ENCODE assay signal across 9 cellular contexts in genomic region chr5:141635646-141636045, GRCh38. TPM values are rescaled to one million over a fixed set of nuclear protein-coding genes. Genes with fewer than 3 reads are reported as not detected.
DNase-seq lines count a peak whose midpoint lies in the region; ATAC-seq and TF ChIP-seq lines count a peak whose summit lies in the region.
"Had no signal": no experiment of that assay in that cellular context is flagged by ENCODE, and none has a peak within 500 bp of the region (broad histone marks: within the 10 kb centered on the region; RNA-seq: fewer than 3 reads in every experiment).

No MANE protein-coding gene starts in this region.

- H3F3A ChIP-seq in DOHH2 (ENCODE audit: control insufficient read depth, insufficient read depth) = peaks cover 6% of the 10 kb centered on the region

- ATAC-seq in HG02610 (IDR thresholded peaks at IDR 0.05; ENCODE audit: unreplicated experiment) = no peak
- ATAC-seq in GM18517 (IDR thresholded peaks at IDR 0.05; ENCODE audit: unreplicated experiment) = no peak

- H3K4me3 ChIP-seq in DOHH2 (ENCODE audit: low read length) (peak overlapping the region; percentile 96), SJCRH30 (peak overlapping the region; percentile 76), esophagus (ENCODE audit: low read depth in 1 of 2, low read length in 2 of 2) (peak overlapping the region; percentile 84 to 96), prostate gland (peak overlapping the region; percentile 56 to 87)

- no peaks in the 10 kb centered on the region for H3K9me2 ChIP-seq in DOHH2 (replicated peaks; ENCODE audit: control insufficient read depth, low read length)

- no peaks in the 10 kb centered on the region for H3K27me3 ChIP-seq in DOHH2 (ENCODE audit: control insufficient read depth, low read length)
- H3K27me3 ChIP-seq in SJCRH30 = no peaks in the 10 kb centered on the region; the same call in 1 of the 2 replicates
- H3K27me3 ChIP-seq in esophagus (ENCODE audit: control insufficient read depth in 1 of 2, insufficient read depth in 2 of 2, low read length in 2 of 2) = no peaks in the 10 kb centered on the region
- H3K27me3 ChIP-seq in prostate gland (replicated peaks; ENCODE audit: insufficient read depth) = no peaks in the 10 kb centered on the region

- H3K36me3 ChIP-seq in DOHH2 (ENCODE audit: control insufficient read depth, low read length) (peaks cover 72% of the 10 kb centered on the region), SJCRH30 (peaks cover 6% of the 10 kb centered on the region), esophagus (ENCODE audit: control insufficient read depth in 2 of 2, insufficient read depth in 2 of 2, low read length in 1 of 2) (peaks cover 0 to 4% of the 10 kb centered on the region in 2 donors), prostate gland (no peaks in the 10 kb centered on the region)

- peaks cover 72% of the 10 kb centered on the region for H3K79me2 ChIP-seq in DOHH2 (ENCODE audit: control insufficient read depth, low read length)

- no peak for TF ChIP-seq POLR2A in prostate gland (IDR thresholded peaks at IDR 0.05)

- peaks cover 36% of the 10 kb centered on the region for H3K4me1 ChIP-seq in DOHH2 (ENCODE audit: control insufficient read depth, low read length)
- no peaks in the 10 kb centered on the region for H3K4me1 ChIP-seq in SJCRH30
- peaks cover 4 to 13% of the 10 kb centered on the region in 2 donors for H3K4me1 ChIP-seq in esophagus (ENCODE audit: control insufficient read depth in 2 of 2, insufficient read depth in 2 of 2, low read length in 1 of 2)
- H3K4me1 ChIP-seq in prostate gland (replicated peaks) = peaks cover 13% of the 10 kb centered on the region

- no peaks in the 10 kb centered on the region for H3K9me3 ChIP-seq in DOHH2 (ENCODE audit: control insufficient read depth, insufficient read depth, low read length)
- H3K9me3 ChIP-seq in SJCRH30 (replicated peaks) = no peaks in the 10 kb centered on the region
- H3K9me3 ChIP-seq in esophagus (ENCODE audit: control insufficient read depth in 2 of 2, insufficient read depth in 1 of 2, low read depth in 1 of 2, low read length in 1 of 2) = no peaks in the 10 kb centered on the region
- no peaks in the 10 kb centered on the region for H3K9me3 ChIP-seq in prostate gland

- H4K20me1 ChIP-seq in DOHH2 (ENCODE audit: control insufficient read depth, insufficient read depth, low read depth, low read length) = peaks cover 21% of the 10 kb centered on the region; the same call in 1 of the 2 replicates

- 55 to 58% methylated on average over 7 of the region's 7 CpGs for WGBS in esophagus, 2 donors
- WGBS in prostate gland = 43% methylated on average over 7 of the region's 7 CpGs

- no peak for DNase-seq in SJCRH30
- no peak for DNase-seq in prostate gland (ENCODE audit: low spot score)
- DNase-seq in NCI-H524 (lab: John Stamatoyannopoulos, UW) = no peak
- DNase-seq in stimulated activated naive CD4-positive, alpha-beta T cell (lab: John Stamatoyannopoulos, UW) = no peak
- DNase-seq: NCI-H2081 treated with DMSO at 0.1 percent for 48 hours had no signal

- intact Hi-C loops in prostate gland (cut with DNase I) = no loop called here

- H3K27ac ChIP-seq in DOHH2 (ENCODE audit: low read depth, low read length) (no peak overlapping the region), SJCRH30 (no peak overlapping the region), esophagus (ENCODE audit: low read depth in 2 of 2, low read length in 1 of 2) (peak overlapping the region in 1 of 2 donors; percentile 94), prostate gland (no peak overlapping the region)

- TF ChIP-seq CTCF in DOHH2 (IDR thresholded peaks at IDR 0.05; ENCODE audit: low read depth, low read length, poor library complexity, severe bottlenecking) = no peak
- TF ChIP-seq CTCF in prostate gland (IDR thresholded peaks at IDR 0.05) = no peak

- H3K4me2 ChIP-seq in DOHH2 (ENCODE audit: low read length) = peak overlapping the region; percentile 74

RNA-seq across cellular contexts. Expression of gene HDAC3, which starts 1.0 kb away (rescaled TPM):
- total RNA-seq in SJCRH30 (2014; rRNA removed; shearing (Covaris generic)) = 102 and 110 TPM in 2 replicates
- 10 to 100 TPM; 38.9 to 46.3 TPM for polyA plus RNA-seq in esophagus
- total RNA-seq in prostate gland = 10 to 100 TPM; 54.9 to 74.6 TPM

RNA-seq across cellular contexts. Expression of gene RELL2, which starts 1.2 kb away (rescaled TPM):
- 1.7 and 2.1 TPM in 2 replicates for total RNA-seq in SJCRH30 (2014; rRNA removed; shearing (Covaris generic))
- 1 to 10 TPM; 6.3 to 6.7 TPM for polyA plus RNA-seq in esophagus
- 1 to 10 TPM; 3.9 to 7.2 TPM for total RNA-seq in prostate gland

RNA-seq across cellular contexts. Expression of gene FCHSD1, which starts 15.6 kb away (rescaled TPM):
- total RNA-seq in SJCRH30 (2014; rRNA removed; shearing (Covaris generic)) = 2.0 and 2.1 TPM in 2 replicates
- 10 to 100 TPM; 10.3 to 16.2 TPM for polyA plus RNA-seq in esophagus
- 10 to 100 TPM; 24.9 to 30.2 TPM for total RNA-seq in prostate gland

RNA-seq across cellular contexts. Expression of gene DIAPH1, which starts 16.8 kb away (rescaled TPM):
- 54.4 and 56.2 TPM in 2 replicates for total RNA-seq in SJCRH30 (2014; rRNA removed; shearing (Covaris generic))
- 10 to 100 TPM; 84.2 to 84.5 TPM for polyA plus RNA-seq in esophagus
- total RNA-seq in prostate gland = 10 to 100 TPM; 34.8 to 57.7 TPM

RNA-seq across cellular contexts. Expression of gene ARAP3, which starts 46.4 kb away (rescaled TPM):
- 5.8 and 6.2 TPM in 2 replicates for total RNA-seq in SJCRH30 (2014; rRNA removed; shearing (Covaris generic))
- 1 to 10 TPM; 2.9 to 4.0 TPM for polyA plus RNA-seq in esophagus
- 1 to 10 TPM; 4.0 to 8.4 TPM for total RNA-seq in prostate gland
